In genomic region chr22:37632174-37633081, GRCh38 we compare ENCODE assay signal across 2 cellular contexts.
TF ChIP-seq lines count a peak whose summit lies in the region.

No MANE protein-coding gene starts in this region.

TF ChIP-seq in IMR-90, 13 proteins besides CTCF, POLR2A, EP300 and RAD21:
- no peak for TF ChIP-seq MXI1 (IDR thresholded peaks at IDR 0.05; ENCODE audit: borderline replicate concordance, low read depth, low read length)

TF ChIP-seq in H1, 55 proteins besides CTCF, POLR2A, EP300 and RAD21:
- TF ChIP-seq KDM1A (IDR thresholded peaks at IDR 0.05; ENCODE audit: borderline replicate concordance, low read length): no peak
- no peak for TF ChIP-seq SP4 (IDR thresholded peaks at IDR 0.05; ENCODE audit: low read length)
- no peak for TF ChIP-seq CREB1 (IDR thresholded peaks at IDR 0.05)
- TF ChIP-seq SIN3A (conservative IDR thresholded peaks at IDR 0.05 in 1 of 2, IDR thresholded peaks at IDR 0.05 in 1 of 2; ENCODE audit: low read depth in 1 of 2, low read length in 2 of 2): no peak
- no peak for TF ChIP-seq SP2 (IDR thresholded peaks at IDR 0.05; ENCODE audit: low read length)
- TF ChIP-seq CTBP2 (IDR thresholded peaks at IDR 0.05; ENCODE audit: borderline replicate concordance, insufficient read depth, insufficient read length, low read length): no peak
- no peak for TF ChIP-seq TAF7 (optimal IDR thresholded peaks at IDR 0.05; ENCODE audit: borderline replicate concordance, low read depth, low read length)
- TF ChIP-seq CHD1 (IDR thresholded peaks at IDR 0.05; ENCODE audit: low read depth, low read length): no peak
- no peak for TF ChIP-seq MAFK (IDR thresholded peaks at IDR 0.05; ENCODE audit: low read depth, low read length)
- TF ChIP-seq YY1 (IDR thresholded peaks at IDR 0.05; ENCODE audit: low read depth, low read length): no peak
- TF ChIP-seq EGR1 (IDR thresholded peaks at IDR 0.05; ENCODE audit: borderline replicate concordance, low read depth, low read length): no peak
- no peak for TF ChIP-seq GTF2F1 (IDR thresholded peaks at IDR 0.05; ENCODE audit: borderline replicate concordance, low read depth, low read length)
- TF ChIP-seq HDAC2 (IDR thresholded peaks at IDR 0.05; ENCODE audit: borderline replicate concordance in 1 of 2, low read depth in 2 of 2, low read length in 2 of 2): no peak
- no peak for TF ChIP-seq CBX8 (IDR thresholded peaks at IDR 0.05; ENCODE audit: borderline replicate concordance, low read depth, low read length)
- TF ChIP-seq EZH2 (IDR thresholded peaks at IDR 0.05; ENCODE audit: low read depth, low read length, severe bottlenecking): no peak
- TF ChIP-seq CEBPB (IDR thresholded peaks at IDR 0.05; ENCODE audit: low read depth, low read length): no peak
